11 cellular contexts compared by ENCODE assay signal in the genomic region with DNA sequence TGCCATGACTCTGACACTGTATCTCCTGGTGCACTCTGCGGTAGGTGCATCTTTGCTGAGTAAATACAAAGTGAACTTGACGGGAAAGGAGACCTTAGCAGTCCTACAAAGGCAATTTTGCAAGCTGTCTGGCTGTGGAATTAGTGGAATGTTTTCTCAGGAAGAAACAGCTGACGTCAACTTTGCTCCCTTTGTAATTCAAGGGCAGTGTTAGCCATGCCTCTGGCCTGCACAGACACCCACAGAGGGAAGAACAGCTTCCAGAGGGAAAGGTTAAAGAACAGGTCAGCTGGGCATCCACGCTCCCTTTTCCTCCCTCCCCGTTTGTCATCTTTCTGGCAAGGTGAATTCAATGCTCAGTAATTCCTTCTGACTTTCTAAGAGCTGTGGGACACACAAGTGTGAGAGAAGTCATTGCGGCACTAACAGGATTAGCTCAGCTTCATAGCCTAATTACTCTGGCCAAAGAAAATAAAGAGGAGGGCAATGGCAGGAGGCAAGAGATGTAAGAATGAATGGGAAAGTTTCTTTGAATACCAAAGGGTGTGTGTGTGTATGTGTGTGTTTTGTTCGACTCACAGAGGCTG.
DNase-seq lines count a peak whose midpoint lies in the region; ATAC-seq and TF ChIP-seq lines count a peak whose summit lies in the region.
"Had no signal": no experiment of that assay in that cellular context is flagged by ENCODE, and none has a peak within 500 bp of the region (broad histone marks: within the 10 kb centered on the region; RNA-seq: fewer than 3 reads in every experiment).

No MANE protein-coding gene starts in this region.

- CTCF ChIA-PET in BJ (lab: Yijun Ruan, JAX), result interaction anchor here (0.6 kb wide), 1 partner anchor 182 kb away, joined by 3 read pairs; no protein-coding TSS in a partner anchor

- H3K4me3 ChIP-seq in BJ (ENCODE audit: low read depth, low read length), result no peak overlapping the region
- no peak overlapping the region for H3K4me3 ChIP-seq in heart left ventricle
- no peak overlapping the region for H3K4me3 ChIP-seq in neuronal stem cell (ENCODE audit: low read length in 2 of 2)
- H3K4me3 ChIP-seq: BLaER1 had no signal

- H2AFZ ChIP-seq in neuronal stem cell (ENCODE audit: low read length), result peak overlapping the region; percentile 19

- H3K9ac ChIP-seq in neuronal stem cell (ENCODE audit: low read depth, low read length, poor library complexity), result no peak overlapping the region
- H3K9ac ChIP-seq: BLaER1 had no signal

- 19 to 34% (median 20%) methylated on average over 7 of the region's 7 CpGs for WGBS in heart left ventricle, 4 donors
- no CpG with 5 or more reads among the region's 7 CpGs for WGBS in neuronal stem cell (ENCODE audit: extremely low coverage in 2 of 2, insufficient read length in 2 of 2, insufficient replicate concordance in 1 of 2), 2 donors

- TF ChIP-seq POLR2A in heart left ventricle (IDR thresholded peaks at IDR 0.05), result no peak

- no peak overlapping the region for H2BK120ac ChIP-seq in neuronal stem cell (ENCODE audit: low read depth, low read length)

- H3K23ac ChIP-seq in neuronal stem cell (ENCODE audit: low read depth, low read length, poor library complexity), result no peak overlapping the region

- no peak overlapping the region for H4K8ac ChIP-seq in neuronal stem cell (ENCODE audit: low read depth, low read length)

- H3K27ac ChIP-seq in heart left ventricle (peak overlapping the region in 1 of 12 donors; percentile 27), neuronal stem cell (replicated peaks; ENCODE audit: low read length) (no peak overlapping the region)
- H3K27ac ChIP-seq: BLaER1 had no signal

- no peak overlapping the region for H3K18ac ChIP-seq in neuronal stem cell (ENCODE audit: low read length)

- POLR2A ChIA-PET in BJ (lab: Charles Lee), result no interaction called here

- H2AK5ac ChIP-seq in neuronal stem cell (ENCODE audit: low read depth, low read length), result no peak overlapping the region

- H3K4me1 ChIP-seq in heart left ventricle (peaks cover 0 to 18% (median 9%) of the 10 kb centered on the region in 12 donors), neuronal stem cell (ENCODE audit: control insufficient read depth in 2 of 2, insufficient read depth in 1 of 2, low read depth in 1 of 2, low read length in 2 of 2) (peaks cover 4 to 9% of the 10 kb centered on the region in 2 donors)
- H3K4me1 ChIP-seq: BLaER1 had no signal

- H3K4me2 ChIP-seq in neuronal stem cell (ENCODE audit: insufficient read depth, low read length, poor library complexity, severe bottlenecking), result no peak overlapping the region
- H3K4me2 ChIP-seq: BLaER1 had no signal

- TF ChIP-seq CTCF in BJ (IDR thresholded peaks at IDR 0.05; ENCODE audit: insufficient read depth, low read depth, low read length) (no peak), heart left ventricle (IDR thresholded peaks at IDR 0.05) (no peak)

- H3K36me3 ChIP-seq in BJ (ENCODE audit: control insufficient read depth, insufficient read depth, low read length) (no peaks in the 10 kb centered on the region), heart left ventricle (no peaks in the 10 kb centered on the region), neuronal stem cell (replicated peaks in 1 of 2; ENCODE audit: control insufficient read depth in 2 of 2, insufficient read depth in 2 of 2, low read length in 2 of 2) (no peaks in the 10 kb centered on the region)
- H3K36me3 ChIP-seq: BLaER1 had no signal

- H3K79me1 ChIP-seq in neuronal stem cell (ENCODE audit: low read depth, low read length), result no peaks in the 10 kb centered on the region

- intact Hi-C loops in heart left ventricle (cut with DNase I), result no loop called here

- H3K27me3 ChIP-seq in BJ (ENCODE audit: control insufficient read depth, insufficient read depth, low read length), result no peaks in the 10 kb centered on the region
- no peaks in the 10 kb centered on the region for H3K27me3 ChIP-seq in heart left ventricle
- peaks cover 0 to 6% (median 0%) of the 10 kb centered on the region in 3 experiments for H3K27me3 ChIP-seq in neuronal stem cell (ENCODE audit: control insufficient read depth in 3 of 3, insufficient read depth in 3 of 3, low read depth in 1 of 3, low read length in 3 of 3)
- H3K27me3 ChIP-seq: BLaER1 had no signal

- ATAC-seq in heart left ventricle (peak; percentile 73 to 95 (median 92)), HG02970 (IDR thresholded peaks at IDR 0.05; ENCODE audit: low FRiP score, unreplicated experiment) (no peak), HG03442 (IDR thresholded peaks at IDR 0.05; ENCODE audit: unreplicated experiment) (no peak), HG03196 (IDR thresholded peaks at IDR 0.05; ENCODE audit: unreplicated experiment) (no peak)

- no peak overlapping the region for H3K4ac ChIP-seq in neuronal stem cell (ENCODE audit: low read length)

- H2BK5ac ChIP-seq in neuronal stem cell (ENCODE audit: low read length), result no peak overlapping the region

- H3K9me3 ChIP-seq in heart left ventricle (no peaks in the 10 kb centered on the region), neuronal stem cell (replicated peaks in 1 of 2; ENCODE audit: control insufficient read depth in 2 of 2, insufficient read depth in 1 of 2, low read depth in 1 of 2, low read length in 2 of 2) (no peaks in the 10 kb centered on the region)
- H3K9me3 ChIP-seq: BLaER1 had no signal

- H4K91ac ChIP-seq in neuronal stem cell (ENCODE audit: low read depth, low read length, poor library complexity), result no peak overlapping the region

- no peak overlapping the region for H2BK12ac ChIP-seq in neuronal stem cell (ENCODE audit: low read length)

- H3K14ac ChIP-seq in neuronal stem cell (ENCODE audit: low read length), result no peak overlapping the region

- H2BK15ac ChIP-seq in neuronal stem cell (ENCODE audit: low read length), result no peak overlapping the region

- peak; percentile 56 for DNase-seq in BJ (ENCODE audit: low read depth)
- peak; percentile 11 for DNase-seq in amniotic epithelial cell (ENCODE audit: low read depth)
- DNase-seq in heart left ventricle, result peak in 3 of 5 donors; percentile 9 to 22 (median 19)
- DNase-seq in neuronal stem cell (ENCODE audit: low spot score), result peak; percentile 83
- DNase-seq in NCI-H748 (lab: John Stamatoyannopoulos, UW; ENCODE audit: unreplicated experiment), result no peak
- DNase-seq: glutamatergic neuron, NCI-H524 treated with DMSO at 0.1 percent for 48 hours had no signal

Comparison
In these comparisons a context has a peak if more than half of its experiments do, and no peak if none do; other contexts are left out.
1. ATAC-seq: peak in heart left ventricle (4 of 4); none in HG02970 (single experiment), HG03442 (single experiment) and HG03196 (single experiment).